14 cellular contexts compared by ENCODE assay signal in genomic region chr2:136209540-136210264, GRCh38.
DNase-seq lines count a peak whose midpoint lies in the region; ATAC-seq and TF ChIP-seq lines count a peak whose summit lies in the region.
"Had no signal": no experiment of that assay in that cellular context is flagged by ENCODE, and none has a peak within 500 bp of the region (broad histone marks: within the 10 kb centered on the region; RNA-seq: fewer than 3 reads in every experiment).

No MANE protein-coding gene starts in this region.

- no peaks in the 10 kb centered on the region for H3K27me3 Mint-ChIP-seq in memory B cell
- H3K27me3 Mint-ChIP-seq: CD4-positive, alpha-beta memory T cell had no signal

- TF ChIP-seq CTCF in NB4 (IDR thresholded peaks at IDR 0.05; ENCODE audit: low read depth, low read length): no peak

- no peak for TF ChIP-seq POLR2A in NB4 (IDR thresholded peaks at IDR 0.05; ENCODE audit: extremely low read depth, insufficient read length)

- no peak overlapping the region for H3K4me3 Mint-ChIP-seq in memory B cell

- peaks cover 20% of the 10 kb centered on the region; the same call in 1 of the 2 replicates for H3K9me3 ChIP-seq in BLaER1

- H3K27ac Mint-ChIP-seq in memory B cell: peak overlapping the region; percentile 93

- H3K9me3 Mint-ChIP-seq in memory B cell: peaks cover 11% of the 10 kb centered on the region

- H3K9ac ChIP-seq in BLaER1: peak overlapping the region; percentile 69

- peak overlapping the region; percentile 92 for H3K27ac ChIP-seq in BLaER1

- no peaks in the 10 kb centered on the region for H3K36me3 ChIP-seq in BLaER1

- DNase-seq in DMS79 treated with DMSO at 0.1 percent for 48 hours (lab: John Stamatoyannopoulos, UW): peak; percentile 95
- DNase-seq in NB4 (ENCODE audit: low read depth): peak; percentile 48
- DNase-seq in memory B cell (ENCODE audit: low spot score in 2 of 2): no peak
- no peak for DNase-seq in hypothalamus (lab: John Stamatoyannopoulos, UW)
- DNase-seq in HUDEP-2 (lab: John Stamatoyannopoulos, UW; ENCODE audit: unreplicated experiment in 76 of 76): no peak
- DNase-seq: CD4-positive, alpha-beta memory T cell; NCI-H1436 treated with DMSO at 0.1 percent for 48 hours; NCI-H2081 treated with DMSO at 0.1 percent for 48 hours; NCI-H226; NCI-H526 treated with DMSO at 0.1 percent for 48 hours had no signal

- H3K4me1 ChIP-seq in BLaER1: peaks cover 97% of the 10 kb centered on the region

- H3K36me3 Mint-ChIP-seq in memory B cell: peaks cover 6% of the 10 kb centered on the region

- H3K4me3 ChIP-seq in BLaER1: peak overlapping the region; percentile 51
- no peak overlapping the region for H3K4me3 ChIP-seq in NB4 (ENCODE audit: low read depth, low read length)

- no peaks in the 10 kb centered on the region for H4K20me1 ChIP-seq in BLaER1

- peak overlapping the region; percentile 86 for H3K4me2 ChIP-seq in BLaER1

- H3K27me3 ChIP-seq in BLaER1: no peaks in the 10 kb centered on the region

- ATAC-seq in memory B cell (ENCODE audit: low read depth) (no peak), HG02623 (IDR thresholded peaks at IDR 0.05; ENCODE audit: unreplicated experiment) (no peak), GM21576 (IDR thresholded peaks at IDR 0.05; ENCODE audit: unreplicated experiment) (no peak)
- ATAC-seq: HCT116 had no signal

- H3K4me1 Mint-ChIP-seq in memory B cell: peaks cover 72% of the 10 kb centered on the region

Comparison
In these comparisons a context has a peak if more than half of its experiments do, and no peak if none do; other contexts are left out.
1. DNase-seq: peak in DMS79 treated with DMSO at 0.1 percent for 48 hours (single experiment) and NB4 (single experiment); none in memory B cell (0 of 2), hypothalamus (0 of 51) and HUDEP-2 (0 of 76).